ENCODE assay signal across 25 cellular contexts in genomic region chr4:8681391-8681790, GRCh38.
"Had no signal": no experiment of that assay in that cellular context is flagged by ENCODE, and none has a peak within 500 bp of the region (broad histone marks: within the 10 kb centered on the region; RNA-seq: fewer than 3 reads in every experiment).

No MANE protein-coding gene starts in this region.

- H3K36me3 ChIP-seq: MG63, SJCRH30 had no signal

- H3K4me1 ChIP-seq: SJCRH30 had no signal

- ATAC-seq: HepG2, Panc1, PC-3, Right ventricle myocardium inferior, SK-N-SH treated with all-trans-retinoic acid at 6 μM for 48 hours had no signal

- H3K4me3 ChIP-seq: MG63, SJCRH30 had no signal

- H3K27ac ChIP-seq: RWPE1, SJCRH30 had no signal

- H3K9me3 ChIP-seq: MG63, SJCRH30 had no signal

- H3K27me3 ChIP-seq: MG63 had no signal

- DNase-seq: IMR-90, Karpas-422, KG1, MG63, NCI-H1092, NCI-H1105 treated with DMSO at 0.1 percent for 48 hours, NCI-H1417 treated with DMSO at 0.1 percent for 48 hours, NCI-H146, NCI-H1694 treated with DMSO at 0.1 percent for 48 hours, NCI-H1930, NCI-H2081 treated with DMSO at 0.1 percent for 48 hours, NCI-H2171 treated with DMSO at 0.1 percent for 48 hours, NCI-H345, NCI-H446 treated with DMSO at 0.1 percent for 48 hours, NCI-H524, NCI-H69, NCI-H774, PC-3, SHP77 treated with DMSO at 0.1 percent for 48 hours, SJCRH30 had no signal
